In genomic region chr4:149885896-149886295, GRCh38 we compare ENCODE assay signal across 19 cellular contexts.
DNase-seq lines count a peak whose midpoint lies in the region; ATAC-seq and TF ChIP-seq lines count a peak whose summit lies in the region.
"Had no signal": no experiment of that assay in that cellular context is flagged by ENCODE, and none has a peak within 500 bp of the region (broad histone marks: within the 10 kb centered on the region; RNA-seq: fewer than 3 reads in every experiment).

No MANE protein-coding gene starts in this region.

- H3K27ac ChIP-seq in RWPE1 = no peak overlapping the region
- no peak overlapping the region for H3K27ac ChIP-seq in CD4-positive, alpha-beta T cell (ENCODE audit: low read depth, low read length)
- H3K27ac ChIP-seq: sigmoid colon, SJCRH30, upper lobe of left lung had no signal

- H3K4me1 Mint-ChIP-seq in CD4-positive, alpha-beta T cell (ENCODE audit: low read depth) = no peaks in the 10 kb centered on the region
- H3K4me1 Mint-ChIP-seq: activated CD4-positive, alpha-beta T cell treated with anti-CD3 and anti-CD28 coated beads, Interleukin-2, amount 10 ng/mL, durations not matched to agents 24 days and 14 days; activated naive CD8-positive, alpha-beta T cell treated with anti-CD3 and anti-CD28 coated beads, Interleukin-2, amount 10 ng/mL, durations not matched to agents 7 days and 5 days; neural crest cell had no signal

- H3K9me3 Mint-ChIP-seq in CD4-positive, alpha-beta T cell = no peaks in the 10 kb centered on the region
- H3K9me3 Mint-ChIP-seq: activated CD4-positive, alpha-beta T cell treated with anti-CD3 and anti-CD28 coated beads, Interleukin-2, amount 10 ng/mL, durations not matched to agents 24 days and 14 days; activated naive CD8-positive, alpha-beta T cell treated with anti-CD3 and anti-CD28 coated beads, Interleukin-2, amount 10 ng/mL, durations not matched to agents 7 days and 5 days had no signal

- H3K27me3 Mint-ChIP-seq in CD4-positive, alpha-beta T cell = no peaks in the 10 kb centered on the region
- H3K27me3 Mint-ChIP-seq: activated CD4-positive, alpha-beta T cell treated with anti-CD3 and anti-CD28 coated beads, Interleukin-2, amount 10 ng/mL, durations not matched to agents 24 days and 14 days; activated naive CD8-positive, alpha-beta T cell treated with anti-CD3 and anti-CD28 coated beads, Interleukin-2, amount 10 ng/mL, durations not matched to agents 7 days and 5 days had no signal

- no peaks in the 10 kb centered on the region for H3K27me3 ChIP-seq in CD4-positive, alpha-beta T cell (ENCODE audit: control insufficient read depth, insufficient read depth, low read length)
- H3K27me3 ChIP-seq: sigmoid colon, SJCRH30, upper lobe of left lung had no signal

- POLR2A ChIA-PET in RWPE1 (lab: Yijun Ruan, JAX; ENCODE audit: low non-redundant PET) = no interaction called here
- POLR2A ChIA-PET in CD4-positive, alpha-beta T cell (lab: Charles Lee) = no interaction called here

- no peaks in the 10 kb centered on the region for H3K9me3 ChIP-seq in CD4-positive, alpha-beta T cell (ENCODE audit: control insufficient read depth, low read length)
- H3K9me3 ChIP-seq: sigmoid colon, SJCRH30, upper lobe of left lung had no signal

- CTCF ChIA-PET in RWPE1 (lab: Yijun Ruan, JAX) = no interaction called here
- CTCF ChIA-PET in CD4-positive, alpha-beta T cell (lab: Charles Lee) = no interaction called here

- no peak overlapping the region for H3K4me3 Mint-ChIP-seq in CD4-positive, alpha-beta T cell
- H3K4me3 Mint-ChIP-seq: activated CD4-positive, alpha-beta T cell treated with anti-CD3 and anti-CD28 coated beads, Interleukin-2, amount 10 ng/mL, durations not matched to agents 24 days and 14 days; activated naive CD8-positive, alpha-beta T cell treated with anti-CD3 and anti-CD28 coated beads, Interleukin-2, amount 10 ng/mL, durations not matched to agents 7 days and 5 days; neural crest cell had no signal

- H3K4me3 ChIP-seq in fibroblast of mammary gland (ENCODE audit: control insufficient read depth, low read depth, low read length) (no peak overlapping the region), skeletal muscle cell (ENCODE audit: low read depth, low read length) (no peak overlapping the region)
- H3K4me3 ChIP-seq: lung, sigmoid colon, SJCRH30, upper lobe of left lung had no signal

- TF ChIP-seq CTCF in RWPE1 (conservative IDR thresholded peaks at IDR 0.05; ENCODE audit: low read depth) (no peak), fibroblast of mammary gland (conservative IDR thresholded peaks at IDR 0.05; ENCODE audit: control insufficient read depth, insufficient read depth, low read depth, low read length) (no peak)
- no peak for TF ChIP-seq CTCF in CD4-positive, alpha-beta T cell (IDR thresholded peaks at IDR 0.05)

- intact Hi-C loops in CD4-positive, alpha-beta T cell (cut with DNase I, micrococcal nuclease) = no loop called here

- DNase-seq in GM03348 (ENCODE audit: low spot score) (peak; percentile 54), RWPE1 (ENCODE audit: low spot score) (peak; percentile 62), fibroblast of mammary gland (ENCODE audit: low read depth) (peak; percentile 53), skeletal muscle cell (ENCODE audit: low read depth) (peak; percentile 55), HT-29 (ENCODE audit: low spot score) (no peak)
- no peak for DNase-seq in CD4-positive, alpha-beta T cell
- DNase-seq in activated naive CD4-positive, alpha-beta T cell treated with Interleukin-2 at 50 U/mL for 16 hours = no peak
- DNase-seq: activated CD4-positive, alpha-beta T cell treated with anti-CD3 and anti-CD28 coated beads, Interleukin-2, amount 10 ng/mL, durations not matched to agents 24 days and 14 days; activated naive CD8-positive, alpha-beta T cell treated with anti-CD3 and anti-CD28 coated beads, Interleukin-2, amount 10 ng/mL, durations not matched to agents 7 days and 5 days; C1 segment of cervical spinal cord; Kasumi-1; NCI-H1436 treated with DMSO at 0.1 percent for 48 hours; NCI-H2227 treated with DMSO at 0.1 percent for 48 hours; sigmoid colon; SJCRH30; upper lobe of left lung had no signal

- ATAC-seq in CD4-positive, alpha-beta T cell (ENCODE audit: poor library complexity) = no peak
- no peak for ATAC-seq in HG03196 (IDR thresholded peaks at IDR 0.05; ENCODE audit: unreplicated experiment)

- H3K27ac Mint-ChIP-seq in CD4-positive, alpha-beta T cell = no peak overlapping the region
- H3K27ac Mint-ChIP-seq: activated CD4-positive, alpha-beta T cell treated with anti-CD3 and anti-CD28 coated beads, Interleukin-2, amount 10 ng/mL, durations not matched to agents 24 days and 14 days; activated naive CD8-positive, alpha-beta T cell treated with anti-CD3 and anti-CD28 coated beads, Interleukin-2, amount 10 ng/mL, durations not matched to agents 7 days and 5 days had no signal

- H3K36me3 Mint-ChIP-seq in CD4-positive, alpha-beta T cell (ENCODE audit: low read depth) = no peaks in the 10 kb centered on the region
- H3K36me3 Mint-ChIP-seq: activated naive CD8-positive, alpha-beta T cell treated with anti-CD3 and anti-CD28 coated beads, Interleukin-2, amount 10 ng/mL, durations not matched to agents 7 days and 5 days had no signal

Comparison
In these comparisons a context has a peak if more than half of its experiments do, and no peak if none do; other contexts are left out.
1. DNase-seq: peak in GM03348 (single experiment), RWPE1 (single experiment), fibroblast of mammary gland (single experiment) and skeletal muscle cell (single experiment); none in CD4-positive, alpha-beta T cell (0 of 10), HT-29 (single experiment) and activated naive CD4-positive, alpha-beta T cell treated with Interleukin-2 at 50 U/mL for 16 hours (single experiment).